9 cellular contexts compared by ENCODE assay signal in genomic region chr10:43221419-43222293, GRCh38. TPM values are rescaled to one million over a fixed set of nuclear protein-coding genes. Genes with fewer than 3 reads are reported as not detected.
DNase-seq lines count a peak whose midpoint lies in the region; ATAC-seq and TF ChIP-seq lines count a peak whose summit lies in the region.
"Had no signal": no experiment of that assay in that cellular context is flagged by ENCODE, and none has a peak within 500 bp of the region (broad histone marks: within the 10 kb centered on the region; RNA-seq: fewer than 3 reads in every experiment).

No MANE protein-coding gene starts in this region.

- peaks cover 46% of the 10 kb centered on the region for H3K27me3 ChIP-seq in IMR-90 (ENCODE audit: control insufficient read depth, insufficient read depth, low read length)

- BruUV-seq in IMR-90 (replicated peaks; lab: Mats Ljungman, UMichigan) = no TSS peak

- no peak overlapping the region for H2AK5ac ChIP-seq in IMR-90 (ENCODE audit: low read depth, low read length)

- no peak overlapping the region for H3K18ac ChIP-seq in IMR-90 (ENCODE audit: low read depth, low read length)

- peaks cover 10 to 22% of the 10 kb centered on the region in 2 donors for H3K4me1 Mint-ChIP-seq in natural killer cell treated with Interleukin-12 subunit alpha and Interleukin-12 subunit beta and Interleukin-15 and Interleukin-18, amount 100 ng/mL, for 72 hours (ENCODE audit: low read depth in 2 of 2)

- no peaks in the 10 kb centered on the region for H3K9me1 ChIP-seq in IMR-90 (ENCODE audit: insufficient read depth, low read length)

- H3K9me3 ChIP-seq in IMR-90 (ENCODE audit: control insufficient read depth, insufficient read depth, low read length) = no peaks in the 10 kb centered on the region

- peak overlapping the region; percentile 20 for H3K4me3 Mint-ChIP-seq in natural killer cell treated with Interleukin-12 subunit alpha and Interleukin-12 subunit beta and Interleukin-15 and Interleukin-18, amount 100 ng/mL, for 72 hours

- no peak overlapping the region for H2AK9ac ChIP-seq in IMR-90 (replicated peaks; ENCODE audit: low read depth, low read length, poor library complexity)

- dilution Hi-C loops in IMR-90 (cut with HindIII; ENCODE audit: low sequenced_read_pairs, unreplicated experiment) = no loop called here

- H3K4me3 ChIP-seq in IMR-90 (ENCODE audit: insufficient read depth, low read depth, low read length) (no peak overlapping the region), cardiac fibroblast (replicated peaks in 1 of 2; ENCODE audit: low read depth in 2 of 2, low read length in 2 of 2) (no peak overlapping the region)

- no peaks in the 10 kb centered on the region for H3K27me3 Mint-ChIP-seq in natural killer cell treated with Interleukin-12 subunit alpha and Interleukin-12 subunit beta and Interleukin-15 and Interleukin-18, amount 100 ng/mL, for 72 hours

- ATAC-seq in IMR-90 (ENCODE audit: low read depth) = peak; percentile 61; the same call in 1 of the 2 replicates
- no peak for ATAC-seq in natural killer cell treated with Interleukin-12 subunit alpha and Interleukin-12 subunit beta and Interleukin-15 and Interleukin-18, amount 100 ng/mL, for 72 hours

- no peak overlapping the region for H3K23ac ChIP-seq in IMR-90 (ENCODE audit: low read depth, low read length)

- in situ Hi-C loops in IMR-90 (cut with MboI; ENCODE audit: low sequenced_read_pairs) = no loop called here

- no peak overlapping the region for H2AFZ ChIP-seq in IMR-90 (replicated peaks; ENCODE audit: low read length, poor library complexity)

- no peak overlapping the region for H2BK120ac ChIP-seq in IMR-90 (ENCODE audit: low read depth, low read length)

- no peaks in the 10 kb centered on the region for H3K36me3 ChIP-seq in IMR-90 (ENCODE audit: control insufficient read depth, insufficient read depth, low read length)

- H2BK20ac ChIP-seq in IMR-90 (ENCODE audit: low read depth, low read length) = no peak overlapping the region

- DNase-seq in GM10248 (ENCODE audit: extremely low spot score) (no peak), IMR-90 (no peak), cardiac fibroblast (ENCODE audit: low read depth in 2 of 2) (no peak), 8988T (no peak), amniotic stem cell (lab: John Stamatoyannopoulos, UW) (no peak), NCI-H226 (no peak), NCI-H446 (lab: John Stamatoyannopoulos, UW) (no peak)
- no peak for DNase-seq in natural killer cell treated with Interleukin-12 subunit alpha and Interleukin-12 subunit beta and Interleukin-15 and Interleukin-18, amount 100 ng/mL, for 72 hours (ENCODE audit: low spot score)
- DNase-seq: stimulated activated CD4-positive, alpha-beta T cell treated with anti-CD3 and anti-CD28 coated beads, Interleukin-4, amount 100 ng/mL, for 4 hours had no signal

- H3K9me3 Mint-ChIP-seq in natural killer cell treated with Interleukin-12 subunit alpha and Interleukin-12 subunit beta and Interleukin-15 and Interleukin-18, amount 100 ng/mL, for 72 hours = no peaks in the 10 kb centered on the region

- no peak overlapping the region for H3K14ac ChIP-seq in IMR-90 (replicated peaks; ENCODE audit: low read depth, low read length)

- intact Hi-C loops in IMR-90 (cut with micrococcal nuclease) = no loop called here

- TF ChIP-seq POLR2A in IMR-90 (IDR thresholded peaks at IDR 0.05; ENCODE audit: low read depth, low read length) = no peak

- no peak overlapping the region for H3K4ac ChIP-seq in IMR-90 (ENCODE audit: low read depth, low read length)

- H4K8ac ChIP-seq in IMR-90 (ENCODE audit: low read depth in 2 of 2, low read length in 2 of 2) = no peak overlapping the region

- H2BK5ac ChIP-seq in IMR-90 (ENCODE audit: low read depth, low read length, poor library complexity, severe bottlenecking) = no peak overlapping the region

- no peak overlapping the region for H3K9ac ChIP-seq in IMR-90 (ENCODE audit: low read depth, low read length)

- no peak for TF ChIP-seq RAD21 in IMR-90 (IDR thresholded peaks at IDR 0.05; ENCODE audit: low read length)

- H3K27ac Mint-ChIP-seq in natural killer cell treated with Interleukin-12 subunit alpha and Interleukin-12 subunit beta and Interleukin-15 and Interleukin-18, amount 100 ng/mL, for 72 hours = no peak overlapping the region

- no peak overlapping the region for H2BK15ac ChIP-seq in IMR-90 (ENCODE audit: low read depth, low read length)

- H3K36me3 Mint-ChIP-seq in natural killer cell treated with Interleukin-12 subunit alpha and Interleukin-12 subunit beta and Interleukin-15 and Interleukin-18, amount 100 ng/mL, for 72 hours = no peaks in the 10 kb centered on the region

- TF ChIP-seq CTCF in GM10248 (IDR thresholded peaks at IDR 0.05; ENCODE audit: control extremely low read depth, extremely low read depth, low read depth, missing control alignments) (peak; percentile 26), IMR-90 (conservative IDR thresholded peaks at IDR 0.05; ENCODE audit: low read depth, low read length) (no peak), cardiac fibroblast (IDR thresholded peaks at IDR 0.05; ENCODE audit: low read depth, low read length) (peak; percentile 28)

- no peak overlapping the region for H3K56ac ChIP-seq in IMR-90 (ENCODE audit: extremely low read depth, insufficient read depth, low read length)

- H4K5ac ChIP-seq in IMR-90 (ENCODE audit: low read depth, low read length) = no peak overlapping the region

- H3K79me1 ChIP-seq in IMR-90 (ENCODE audit: low read depth in 1 of 2, low read length in 2 of 2) = no peaks in the 10 kb centered on the region

- H4K20me1 ChIP-seq in IMR-90 (ENCODE audit: insufficient read depth, low read length) = no peaks in the 10 kb centered on the region; the same call in 1 of the 2 replicates

- H4K91ac ChIP-seq in IMR-90 (ENCODE audit: insufficient read depth, low read depth, low read length) = no peak overlapping the region

- no peak overlapping the region for H3K4me2 ChIP-seq in IMR-90 (ENCODE audit: low read depth, low read length)

- POLR2A ChIA-PET in GM10248 (lab: Yijun Ruan, JAX) (no interaction called here), IMR-90 (lab: Charles Lee; ENCODE audit: unreplicated experiment) (no interaction called here)

- 64% methylated on average over 12 of the region's 20 CpGs; no CpG with 5 or more reads in 1 of the 2 experiments for WGBS in IMR-90 (ENCODE audit: extremely low coverage in 2 of 2, insufficient read length in 1 of 2), 2 experiments

- CTCF ChIA-PET in GM10248 (lab: Yijun Ruan, JAX) = interaction anchor here (1.1 to 2.1 kb wide), 3 partner anchors 8 to 20 kb away, joined by 3 to 6 read pairs (median 3); no protein-coding TSS in a partner anchor
- CTCF ChIA-PET in IMR-90 (lab: Yijun Ruan, JAX) = no interaction called here

- H3K27ac ChIP-seq in IMR-90 (ENCODE audit: insufficient read depth, low read length) = no peak overlapping the region

- no peaks in the 10 kb centered on the region for H3K4me1 ChIP-seq in IMR-90 (ENCODE audit: control insufficient read depth, insufficient read depth, low read length)

TF ChIP-seq in IMR-90, 13 proteins besides CTCF, POLR2A, EP300 and RAD21:
- TF ChIP-seq CHD1 (IDR thresholded peaks at IDR 0.05; ENCODE audit: low read depth, low read length) = no peak
- no peak for TF ChIP-seq BHLHE40 (IDR thresholded peaks at IDR 0.05; ENCODE audit: low read depth, low read length)
- TF ChIP-seq MAZ (IDR thresholded peaks at IDR 0.05; ENCODE audit: borderline replicate concordance, low read depth, low read length) = no peak
- no peak for TF ChIP-seq ELK1 (IDR thresholded peaks at IDR 0.05; ENCODE audit: borderline replicate concordance, low read depth, low read length)
- TF ChIP-seq RFX5 (IDR thresholded peaks at IDR 0.05; ENCODE audit: low read depth, low read length) = no peak
- TF ChIP-seq USF2 (IDR thresholded peaks at IDR 0.05; ENCODE audit: low read depth, low read length) = no peak
- TF ChIP-seq NFE2L2 (IDR thresholded peaks at IDR 0.05; ENCODE audit: low read depth, low read length) = no peak
- no peak for TF ChIP-seq FOS (IDR thresholded peaks at IDR 0.05; ENCODE audit: low read depth, low read length)
- no peak for TF ChIP-seq CEBPB (IDR thresholded peaks at IDR 0.05; ENCODE audit: low read depth, low read length)
- no peak for TF ChIP-seq RCOR1 (IDR thresholded peaks at IDR 0.05; ENCODE audit: insufficient replicate concordance, low read length)
- TF ChIP-seq MAFK (IDR thresholded peaks at IDR 0.05; ENCODE audit: low read depth, low read length) = no peak
TF ChIP-seq in IMR-90: peak in this region for 0.

RNA-seq across cellular contexts. Expression of gene RASGEF1A, which starts 45.2 kb away (rescaled TPM):
- total RNA-seq in IMR-90 (2012; rRNA removed) = 0.18 and 0.28 TPM in 2 replicates
- polyA plus RNA-seq in IMR-90 (2012; rRNA removed) = 0.15 and 0.55 TPM in 2 replicates
- polyA plus RNA-seq in IMR-90 (2012; cell fraction: cytosol; rRNA removed) = 0.10 and 0.29 TPM in 2 replicates
- polyA plus RNA-seq in IMR-90 (2012; cell fraction: nucleus; rRNA removed; ENCODE audit: low replicate concordance) = 0.44 and 0.64 TPM in 2 replicates
- total RNA-seq in natural killer cell treated with Interleukin-12 subunit alpha and Interleukin-12 subunit beta and Interleukin-15 and Interleukin-18, amount 100 ng/mL, for 72 hours = 1 to 10 TPM in 1 of 2 donors, under 1 TPM in 1; 0.69 to 1.1 TPM
